In genomic region chr1:19799233-19799876, GRCh38 we compare ENCODE assay signal across 8 cellular contexts. TPM values are rescaled to one million over a fixed set of nuclear protein-coding genes. Genes with fewer than 3 reads are reported as not detected.
A peak's percentile ranks its signal among the peaks of the same experiment; 100 is the strongest.
DNase-seq lines count a peak whose midpoint lies in the region; ATAC-seq and TF ChIP-seq lines count a peak whose summit lies in the region.

No MANE protein-coding gene starts in this region.

- H3K27me3 Mint-ChIP-seq in Calu3 (ENCODE audit: unreplicated experiment) (no peaks in the 10 kb centered on the region), endodermal cell (ENCODE audit: insufficient read depth) (peaks cover 26% of the 10 kb centered on the region)
- peaks cover 4% of the 10 kb centered on the region for H3K27me3 Mint-ChIP-seq in activated CD4-positive, alpha-beta memory T cell treated with anti-CD3 and anti-CD28 coated beads, Interleukin-2, amount 10 ng/mL, durations not matched to agents 7 days and 5 days

- H3K27ac Mint-ChIP-seq in Calu3 (ENCODE audit: unreplicated experiment), result peak overlapping the region; percentile 83
- peak overlapping the region; percentile 64 for H3K27ac Mint-ChIP-seq in activated CD4-positive, alpha-beta memory T cell treated with anti-CD3 and anti-CD28 coated beads, Interleukin-2, amount 10 ng/mL, durations not matched to agents 7 days and 5 days
- H3K27ac Mint-ChIP-seq in endodermal cell, result no peak overlapping the region

- H3K27me3 ChIP-seq in endodermal cell (ENCODE audit: control insufficient read depth, insufficient read depth, low read length, poor library complexity, severe bottlenecking), result peaks cover 34% of the 10 kb centered on the region

- H3K9me3 Mint-ChIP-seq in Calu3 (ENCODE audit: low read depth, unreplicated experiment), result no peaks in the 10 kb centered on the region
- H3K9me3 Mint-ChIP-seq in activated CD4-positive, alpha-beta memory T cell treated with anti-CD3 and anti-CD28 coated beads, Interleukin-2, amount 10 ng/mL, durations not matched to agents 7 days and 5 days, result no peaks in the 10 kb centered on the region
- no peaks in the 10 kb centered on the region for H3K9me3 Mint-ChIP-seq in endodermal cell

- CTCF ChIA-PET in Calu3 (lab: Charles Lee), result no interaction called here
- CTCF ChIA-PET in activated CD4-positive, alpha-beta memory T cell treated with anti-CD3 and anti-CD28 coated beads, Interleukin-2, amount 10 ng/mL, durations not matched to agents 7 days and 5 days (lab: Charles Lee), result interaction anchor here (0.9 kb wide), 1 partner anchor 137 kb away, joined by 3 read pairs; no protein-coding TSS in a partner anchor

- POLR2A ChIA-PET in activated CD4-positive, alpha-beta memory T cell treated with anti-CD3 and anti-CD28 coated beads, Interleukin-2, amount 10 ng/mL, durations not matched to agents 7 days and 5 days (lab: Charles Lee), result interaction anchor here (0.7 to 0.9 kb wide), 2 partner anchors 8 to 83 kb away, joined by 3 read pairs; partner anchors contain the start of gene OTUD3

- peaks cover 4% of the 10 kb centered on the region for H3K36me3 Mint-ChIP-seq in Calu3 (ENCODE audit: insufficient read depth, unreplicated experiment)
- peaks cover 18% of the 10 kb centered on the region for H3K36me3 Mint-ChIP-seq in activated CD4-positive, alpha-beta memory T cell treated with anti-CD3 and anti-CD28 coated beads, Interleukin-2, amount 10 ng/mL, durations not matched to agents 7 days and 5 days (ENCODE audit: low read depth)
- no peaks in the 10 kb centered on the region for H3K36me3 Mint-ChIP-seq in endodermal cell (ENCODE audit: low read depth)

- WGBS in endodermal cell (ENCODE audit: insufficient coverage in 1 of 2, insufficient read length in 1 of 2), 2 experiments, result 23 to 48% methylated on average over 11 to 38 of the region's 38 CpGs

- no peak for TF ChIP-seq CTCF in Calu3 (IDR thresholded peaks at IDR 0.05; ENCODE audit: unreplicated experiment)
- TF ChIP-seq CTCF in endodermal cell (conservative IDR thresholded peaks at IDR 0.05), result peak; percentile 71

- H3K36me3 ChIP-seq in endodermal cell (ENCODE audit: control insufficient read depth, insufficient read depth, low read length), result no peaks in the 10 kb centered on the region

- H3K4me3 ChIP-seq in endodermal cell (ENCODE audit: low read length), result no peak overlapping the region

- DNase-seq in Calu3 (peak; percentile 68), MV-4-11 (lab: John Stamatoyannopoulos, UW) (peak; percentile 45), endodermal cell (peak; percentile 74), myocyte (ENCODE audit: low read depth) (peak; percentile 68), NCI-H524 treated with DMSO at 0.1 percent for 48 hours (lab: John Stamatoyannopoulos, UW) (no peak)
- DNase-seq in activated CD4-positive, alpha-beta memory T cell treated with anti-CD3 and anti-CD28 coated beads, Interleukin-2, amount 10 ng/mL, durations not matched to agents 7 days and 5 days, result peak; percentile 74
- peak; percentile 59 for DNase-seq in stimulated activated naive CD4-positive, alpha-beta T cell treated with Interleukin-2 at 50 U/mL for 16 hours (lab: John Stamatoyannopoulos, UW)

- H3K9ac ChIP-seq in endodermal cell (ENCODE audit: extremely low read depth, low read length, poor library complexity, severe bottlenecking), result no peak overlapping the region

- H3K4me1 Mint-ChIP-seq in Calu3 (ENCODE audit: low read depth, unreplicated experiment), result peaks cover 16% of the 10 kb centered on the region
- H3K4me1 Mint-ChIP-seq in activated CD4-positive, alpha-beta memory T cell treated with anti-CD3 and anti-CD28 coated beads, Interleukin-2, amount 10 ng/mL, durations not matched to agents 7 days and 5 days, result peaks cover 42% of the 10 kb centered on the region
- peaks cover 11% of the 10 kb centered on the region for H3K4me1 Mint-ChIP-seq in endodermal cell

- no peaks in the 10 kb centered on the region for H3K9me3 ChIP-seq in endodermal cell (ENCODE audit: control insufficient read depth, low read length)

- H3K4me3 Mint-ChIP-seq in Calu3 (ENCODE audit: low read depth, unreplicated experiment) (peak overlapping the region; percentile 70), endodermal cell (peak overlapping the region; percentile 55)
- peak overlapping the region; percentile 71 for H3K4me3 Mint-ChIP-seq in activated CD4-positive, alpha-beta memory T cell treated with anti-CD3 and anti-CD28 coated beads, Interleukin-2, amount 10 ng/mL, durations not matched to agents 7 days and 5 days

- no peak overlapping the region for H3K27ac ChIP-seq in endodermal cell (ENCODE audit: low read depth, low read length)

- intact Hi-C loops in Calu3 (cut with micrococcal nuclease; ENCODE audit: unreplicated experiment), result no loop called here

- no peaks in the 10 kb centered on the region for H3K4me1 ChIP-seq in endodermal cell (ENCODE audit: control insufficient read depth, insufficient read depth, low read length)

- TSS peak; percentile 37 for BruUV-seq in Calu3 (replicated peaks; lab: Mats Ljungman, UMichigan)

- ATAC-seq in GM21619 (IDR thresholded peaks at IDR 0.05; ENCODE audit: unreplicated experiment), result peak; percentile 58

RNA-seq across cellular contexts. Expression of gene TMCO4, which starts 0.4 kb away (rescaled TPM):
- total RNA-seq in Calu3 (2022) (12.0 and 13.5 TPM in 2 replicates), endodermal cell (1 to 10 TPM; 6.2 to 6.6 TPM), myocyte (11.0 and 15.8 TPM in 2 replicates)
- total RNA-seq in activated CD4-positive, alpha-beta memory T cell treated with anti-CD3 and anti-CD28 coated beads, Interleukin-2, amount 10 ng/mL, durations not matched to agents 7 days and 5 days, result 10 to 100 TPM; 16.3 to 16.9 TPM
- 0.78 TPM for polyA plus RNA-seq in endodermal cell (2013, experiment 1 of 2)
- polyA plus RNA-seq in endodermal cell (2013, experiment 2 of 2), result 0.50 TPM
- polyA plus RNA-seq in myocyte (2012), result 7.9 TPM

RNA-seq across cellular contexts. Expression of gene RNF186, which starts 15.7 kb away (rescaled TPM):
- total RNA-seq in Calu3 (2022) (not detected in 2 replicates), endodermal cell (not detected), myocyte (not detected in 2 replicates)
- total RNA-seq in activated CD4-positive, alpha-beta memory T cell treated with anti-CD3 and anti-CD28 coated beads, Interleukin-2, amount 10 ng/mL, durations not matched to agents 7 days and 5 days, result not detected
- polyA plus RNA-seq in endodermal cell (2013, experiment 1 of 2), result not detected
- polyA plus RNA-seq in endodermal cell (2013, experiment 2 of 2), result not detected
- polyA plus RNA-seq in myocyte (2012), result 0.08 TPM
